19 cellular contexts compared by ENCODE assay signal in genomic region chr16:52557236-52557635, GRCh38. TPM values are rescaled to one million over a fixed set of nuclear protein-coding genes. Genes with fewer than 3 reads are reported as not detected.
DNase-seq lines count a peak whose midpoint lies in the region; ATAC-seq, FAIRE-seq and TF ChIP-seq lines count a peak whose summit lies in the region.
"Had no signal": no experiment of that assay in that cellular context is flagged by ENCODE, and none has a peak within 500 bp of the region (broad histone marks: within the 10 kb centered on the region; RNA-seq: fewer than 3 reads in every experiment).

No MANE protein-coding gene starts in this region.

- peak; percentile 82 for DNase-seq in HT-29 (ENCODE audit: low spot score)
- DNase-seq in mucosa of descending colon: peak in 2 of 3 donors; percentile 38 to 61
- no peak for DNase-seq in NCI-H2081 (lab: John Stamatoyannopoulos, UW)
- no peak for DNase-seq in activated T-cell treated with anti-CD3 and anti-CD28 coated beads, Interleukin-2, amount 50 U/mL, for 48 hours
- DNase-seq in stimulated activated CD4-positive, alpha-beta T cell treated with anti-CD3 and anti-CD28 coated beads, Interleukin-15, amount 100 ng/mL, for 24 hours: no peak
- DNase-seq: CD8-positive, alpha-beta memory T cell; DMS153; H9; Karpas-422; NCI-H1105 treated with DMSO at 0.1 percent for 48 hours; NCI-H187; NCI-H2171; NCI-H446 treated with DMSO at 0.1 percent for 48 hours; NCI-H774; SHP77 had no signal

- FAIRE-seq in islet of Langerhans (lab: Jason Lieb, UNC): peak; percentile 86
- FAIRE-seq: GM18507 had no signal

- intact Hi-C loops in mucosa of descending colon (cut with DNase I, micrococcal nuclease): no loop called here

- H3K4me3 ChIP-seq in mucosa of descending colon: no peak overlapping the region
- H3K4me3 ChIP-seq: BLaER1 had no signal

- H3K4me1 ChIP-seq in mucosa of descending colon (ENCODE audit: low read depth): peaks cover 43% of the 10 kb centered on the region
- H3K4me1 ChIP-seq: BLaER1 had no signal

- H3K9me3 ChIP-seq in mucosa of descending colon: no peaks in the 10 kb centered on the region
- H3K9me3 ChIP-seq: BLaER1 had no signal

- no peak for TF ChIP-seq CTCF in mucosa of descending colon (IDR thresholded peaks at IDR 0.05)

- no peaks in the 10 kb centered on the region for H3K36me3 ChIP-seq in mucosa of descending colon (ENCODE audit: low read depth)
- H3K36me3 ChIP-seq: BLaER1 had no signal

- ATAC-seq in mucosa of descending colon (peak; percentile 70), HG03135 (IDR thresholded peaks at IDR 0.05; ENCODE audit: unreplicated experiment) (no peak)

RNA-seq across cellular contexts. Expression of gene TOX3, which starts 10.3 kb away (rescaled TPM):
- total RNA-seq in HT-29 (2014; rRNA removed; shearing (Covaris generic)): 5.7 and 7.1 TPM in 2 replicates
- 10 to 100 TPM; 16.0 to 47.6 (median 42.3) TPM for total RNA-seq in mucosa of descending colon
- total RNA-seq: CD8-positive, alpha-beta memory T cell had no signal

Comparison
In these comparisons a context has a peak if more than half of its experiments do, and no peak if none do; other contexts are left out.
1. DNase-seq: peak in HT-29 (single experiment) and mucosa of descending colon (2 of 3); none in NCI-H2081 (0 of 2), activated T-cell treated with anti-CD3 and anti-CD28 coated beads, Interleukin-2, amount 50 U/mL, for 48 hours (0 of 2) and stimulated activated CD4-positive, alpha-beta T cell treated with anti-CD3 and anti-CD28 coated beads, Interleukin-15, amount 100 ng/mL, for 24 hours (single experiment).